Comparison of ENCODE assay signal across 9 cellular contexts in genomic region chr9:128117613-128118471, GRCh38. TPM values are rescaled to one million over a fixed set of nuclear protein-coding genes. Genes with fewer than 3 reads are reported as not detected.
DNase-seq lines count a peak whose midpoint lies in the region; ATAC-seq and TF ChIP-seq lines count a peak whose summit lies in the region.
"Had no signal": no experiment of that assay in that cellular context is flagged by ENCODE, and none has a peak within 500 bp of the region (broad histone marks: within the 10 kb centered on the region; RNA-seq: fewer than 3 reads in every experiment).

No MANE protein-coding gene starts in this region.

- peak; percentile 100 for TF ChIP-seq CTCF in psoas muscle (IDR thresholded peaks at IDR 0.05)

- H3K36me3 ChIP-seq in H7 (replicated peaks; ENCODE audit: control insufficient read depth, insufficient read depth, low read length) (peaks cover 10% of the 10 kb centered on the region), psoas muscle (ENCODE audit: insufficient read depth in 1 of 2, low read depth in 1 of 2) (peaks cover 0 to 29% of the 10 kb centered on the region in 2 donors)

- WGBS in psoas muscle, 3 donors, result 8 to 10% (median 10%) methylated on average over 27 of the region's 27 CpGs

- ATAC-seq in left cardiac atrium, result peak; percentile 61 to 72
- ATAC-seq in psoas muscle, result peak; percentile 68 to 83 (median 78)
- no peak for ATAC-seq in GM21390 (IDR thresholded peaks at IDR 0.05; ENCODE audit: unreplicated experiment)

- H3K4me1 ChIP-seq in psoas muscle, result no peaks in the 10 kb centered on the region

- no peak overlapping the region for H3K27ac ChIP-seq in psoas muscle

- peak; percentile 78 for DNase-seq in CMK (ENCODE audit: low read depth)
- DNase-seq in H7, result peak; percentile 96
- peak; percentile 79 to 88 for DNase-seq in NCI-H1930 (lab: John Stamatoyannopoulos, UW)
- peak; percentile 80 to 99 (median 93) for DNase-seq in T-helper 2 cell
- DNase-seq in amniotic epithelial cell (ENCODE audit: low read depth), result peak; percentile 71
- peak; percentile 94 for DNase-seq in left cardiac atrium
- peak; percentile 95 to 97 for DNase-seq in psoas muscle

- H3K9me3 ChIP-seq in psoas muscle, result no peaks in the 10 kb centered on the region

- H3K4me3 ChIP-seq in H7 (ENCODE audit: insufficient read depth, low read depth, low read length), result peak overlapping the region; percentile 5
- no peak overlapping the region for H3K4me3 ChIP-seq in psoas muscle

- no peaks in the 10 kb centered on the region for H3K27me3 ChIP-seq in H7 (ENCODE audit: control insufficient read depth, insufficient read depth, low read length)
- H3K27me3 ChIP-seq in psoas muscle (ENCODE audit: insufficient read depth in 3 of 3, low read length in 2 of 3), result no peaks in the 10 kb centered on the region

- intact Hi-C loops in left cardiac atrium (cut with DNase I) (loop anchor here (2.0 to 10.0 kb wide), 3 partner anchors 36 to 175 kb away; no protein-coding TSS in a partner anchor), psoas muscle (cut with DNase I) (loop anchor here (5.0 to 10.0 kb wide), 3 partner anchors 66 to 176 kb away; no protein-coding TSS in a partner anchor)

RNA-seq across cellular contexts. Expression of gene PTGES2, which starts 9.7 kb away (rescaled TPM):
- total RNA-seq in H7 (2014; rRNA removed; shearing (Covaris generic)), result 143 and 197 TPM in 2 replicates
- total RNA-seq in left cardiac atrium, result 100 to 1,000 TPM; 111 to 155 TPM
- 100 to 1,000 TPM; 102 to 150 (median 116) TPM for total RNA-seq in psoas muscle
- polyA plus RNA-seq in psoas muscle, result 100 to 1,000 TPM in 2 of 3 donors, 10 to 100 TPM in 1; 61.2 to 134 (median 119) TPM

RNA-seq across cellular contexts. Expression of gene LCN2, which starts 31.4 kb away (rescaled TPM):
- total RNA-seq in H7 (2014; rRNA removed; shearing (Covaris generic)), result 1.4 TPM in 1 of 2 replicates, not detected in the other
- total RNA-seq in left cardiac atrium (under 1 TPM in 1 of 2 donors, not detected in 1; 0.38 TPM), psoas muscle (1 to 10 TPM in 2 of 4 donors, under 1 TPM in 1, not detected in 1; 0.47 to 2.1 (median 1.4) TPM)
- under 1 TPM; 0.08 to 0.90 (median 0.69) TPM for polyA plus RNA-seq in psoas muscle
- total RNA-seq: activated CD8-positive, alpha-beta memory T cell treated with anti-CD3 and anti-CD28 coated beads for 36 hours had no signal

RNA-seq across cellular contexts. Expression of gene BBLN, which starts 42.2 kb away (rescaled TPM):
- 121 and 130 TPM in 2 replicates for total RNA-seq in H7 (2014; rRNA removed; shearing (Covaris generic))
- total RNA-seq in left cardiac atrium, result 10 to 100 TPM; 45.3 to 46.2 TPM
- total RNA-seq in psoas muscle, result 10 to 100 TPM; 14.0 to 21.3 (median 17.8) TPM
- polyA plus RNA-seq in psoas muscle, result 10 to 100 TPM; 23.1 to 36.2 (median 27.8) TPM

RNA-seq across cellular contexts. Expression of gene SLC25A25, which starts 49.8 kb away (rescaled TPM):
- 23.1 and 23.7 TPM in 2 replicates for total RNA-seq in H7 (2014; rRNA removed; shearing (Covaris generic))
- total RNA-seq in left cardiac atrium (10 to 100 TPM; 13.7 to 29.8 TPM), psoas muscle (10 to 100 TPM in 2 of 4 donors, 1 to 10 TPM in 2; 3.6 to 50.3 (median 20.5) TPM)
- polyA plus RNA-seq in psoas muscle, result 10 to 100 TPM in 2 of 3 donors, 1 to 10 TPM in 1; 9.3 to 12.5 (median 10.6) TPM

RNA-seq across cellular contexts. Expression of gene NAIF1, which starts 50.7 kb away (rescaled TPM):
- 10.3 and 12.3 TPM in 2 replicates for total RNA-seq in H7 (2014; rRNA removed; shearing (Covaris generic))
- total RNA-seq in left cardiac atrium (1 to 10 TPM; 5.8 to 6.1 TPM), psoas muscle (1 to 10 TPM; 5.9 to 8.7 (median 6.1) TPM)
- polyA plus RNA-seq in psoas muscle, result 1 to 10 TPM; 4.2 to 8.0 (median 7.8) TPM
